7 cellular contexts compared by ENCODE assay signal in the genomic region with DNA sequence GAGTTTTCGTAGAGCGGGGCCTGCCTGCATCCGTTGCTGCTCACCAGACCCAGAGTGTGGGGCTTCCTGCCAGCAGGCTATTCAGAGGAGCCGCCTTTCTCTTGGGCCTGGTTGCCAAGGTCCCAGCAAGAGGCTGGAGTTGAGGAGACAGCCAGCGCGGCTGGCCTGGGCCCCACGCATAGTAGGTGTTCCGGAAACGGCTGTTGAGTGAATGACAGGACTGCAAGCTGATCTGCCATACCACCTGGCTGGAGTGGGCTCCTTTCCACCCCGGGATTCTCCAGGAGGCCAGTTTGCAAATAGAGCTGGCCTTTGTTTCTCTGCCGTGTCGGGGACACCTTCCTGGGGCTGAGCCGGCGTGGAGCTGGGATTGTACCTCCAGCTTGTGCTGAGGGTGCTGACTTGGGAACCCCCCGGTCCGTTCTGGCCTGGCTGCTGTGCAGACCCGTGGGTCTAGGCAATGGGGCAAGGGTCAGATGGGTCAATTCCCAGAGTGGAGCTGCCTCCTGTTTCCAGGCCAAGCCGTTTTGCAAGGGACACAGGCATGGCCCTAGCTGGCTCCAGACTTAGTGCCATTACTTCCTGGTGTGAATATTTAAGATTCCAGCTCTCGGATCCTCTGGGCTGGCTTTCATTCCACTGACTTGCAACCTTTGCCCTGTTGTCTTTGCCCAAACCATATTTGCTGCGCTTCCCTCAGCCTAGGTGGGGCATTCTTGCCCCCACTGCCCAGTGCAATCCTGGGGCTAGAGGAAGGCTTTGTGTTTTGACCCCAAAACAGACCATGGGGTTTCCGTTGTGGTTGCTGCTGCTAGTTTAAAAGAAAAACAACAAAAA.
A peak's percentile ranks its signal among the peaks of the same experiment; 100 is the strongest.
DNase-seq lines count a peak whose midpoint lies in the region; ATAC-seq and TF ChIP-seq lines count a peak whose summit lies in the region.

No MANE protein-coding gene starts in this region.

- no peaks in the 10 kb centered on the region for H3K9me3 ChIP-seq in RWPE2 (ENCODE audit: severe bottlenecking)
- H3K9me3 ChIP-seq in iPS-15b (ENCODE audit: control insufficient read depth, insufficient read depth, low read length): no peaks in the 10 kb centered on the region
- H3K9me3 ChIP-seq in testis: no peaks in the 10 kb centered on the region

- no peak for TF ChIP-seq CTCF in RWPE2 (IDR thresholded peaks at IDR 0.05; ENCODE audit: poor library complexity, severe bottlenecking)
- TF ChIP-seq CTCF in testis (IDR thresholded peaks at IDR 0.05): no peak

- peak overlapping the region; percentile 29 for H3K9ac ChIP-seq in iPS-15b (ENCODE audit: low read depth, low read length)

- H3K4me1 ChIP-seq in RWPE2 (ENCODE audit: insufficient read depth, poor library complexity, severe bottlenecking): peaks cover 52% of the 10 kb centered on the region
- H3K4me1 ChIP-seq in iPS-15b (ENCODE audit: control insufficient read depth, insufficient read depth, low read length): no peaks in the 10 kb centered on the region
- H3K4me1 ChIP-seq in testis: peaks cover 8% of the 10 kb centered on the region

- H3K36me3 ChIP-seq in RWPE2 (ENCODE audit: low read depth) (peaks cover 55% of the 10 kb centered on the region), iPS-15b (ENCODE audit: control insufficient read depth, insufficient read depth, low read length) (no peaks in the 10 kb centered on the region), testis (ENCODE audit: low read depth, missing control alignments) (no peaks in the 10 kb centered on the region)

- intact Hi-C loops in testis (cut with DNase I; ENCODE audit: low total_unique reads): no loop called here

- ATAC-seq in GM21717 (IDR thresholded peaks at IDR 0.05; ENCODE audit: unreplicated experiment) (peak; percentile 27), RWPE2 (ENCODE audit: low read depth) (no peak)

- H3K4me3 ChIP-seq in RWPE2 (ENCODE audit: severe bottlenecking) (no peak overlapping the region), iPS-15b (ENCODE audit: low read depth, low read length) (no peak overlapping the region), testis (no peak overlapping the region)

- DNase-seq in RWPE2 (ENCODE audit: low spot score) (no peak), testis (peak; percentile 79), RPMI8226 (no peak), H4 (ENCODE audit: low spot score) (no peak), NCI-H524 treated with DMSO at 0.1 percent for 48 hours (lab: John Stamatoyannopoulos, UW) (no peak)

- no peaks in the 10 kb centered on the region for H3K27me3 ChIP-seq in RWPE2 (ENCODE audit: insufficient read depth, poor library complexity, severe bottlenecking)
- no peaks in the 10 kb centered on the region for H3K27me3 ChIP-seq in iPS-15b (ENCODE audit: control insufficient read depth, insufficient read depth, low read length)
- H3K27me3 ChIP-seq in testis: no peaks in the 10 kb centered on the region

- no peak for TF ChIP-seq POLR2A in testis (IDR thresholded peaks at IDR 0.05)

- H3K27ac ChIP-seq in RWPE2 (ENCODE audit: poor library complexity, severe bottlenecking): peak overlapping the region; percentile 98
- H3K27ac ChIP-seq in testis: no peak overlapping the region

- 61 to 66% methylated on average over 11 to 21 of the region's 21 CpGs for WGBS in testis, 2 donors
